24 cellular contexts compared by ENCODE assay signal in the genomic region with DNA sequence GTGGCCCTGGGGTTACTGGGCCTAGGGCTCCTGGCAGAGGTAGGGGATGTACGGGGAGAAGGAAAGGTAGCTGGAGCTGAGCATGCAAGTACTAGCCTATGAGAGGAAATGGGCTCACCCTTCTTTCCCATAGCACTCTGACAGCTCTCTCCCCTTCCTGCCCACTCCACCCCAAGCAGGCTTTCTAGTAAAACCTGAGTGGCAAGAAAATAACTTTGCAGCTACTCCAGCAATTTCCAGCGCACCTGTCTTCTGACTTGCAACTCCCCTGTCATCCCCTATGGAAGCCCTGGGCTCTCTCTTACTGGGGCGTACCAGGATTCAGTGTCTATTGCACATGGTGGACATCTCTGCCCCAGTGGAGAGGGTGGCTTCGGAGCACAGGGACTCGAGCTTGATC. TPM values are rescaled to one million over a fixed set of nuclear protein-coding genes. Genes with fewer than 3 reads are reported as not detected.
DNase-seq lines count a peak whose midpoint lies in the region; ATAC-seq, FAIRE-seq and TF ChIP-seq lines count a peak whose summit lies in the region.
"Had no signal": no experiment of that assay in that cellular context is flagged by ENCODE, and none has a peak within 500 bp of the region (broad histone marks: within the 10 kb centered on the region; RNA-seq: fewer than 3 reads in every experiment).

No MANE protein-coding gene starts in this region.

- WGBS in esophagus, 2 donors: 68 to 77% methylated on average over 5 of the region's 5 CpGs

- DNase-seq in PC-3 (peak; percentile 37), keratinocyte (ENCODE audit: low read depth, low spot score) (no peak), MV-4-11 (lab: John Stamatoyannopoulos, UW) (no peak), H7 (no peak)
- no peak for DNase-seq in stimulated activated CD4-positive, alpha-beta T cell treated with anti-CD3 and anti-CD28 coated beads, Interleukin-1b, Interleukin-23, amount 100 ng/mL, for 48 hours
- DNase-seq: ACHN; BE2C; C1 segment of cervical spinal cord; CD4-positive, CD25-positive, alpha-beta regulatory T cell; CD8-positive, alpha-beta memory T cell; COR-L47; DMS 273 treated with DMSO at 0.1 percent for 48 hours; DMS53; DND-41; EL; HCEC 1CT had no signal

- H3K9me3 ChIP-seq in PC-3 (ENCODE audit: low read length) (no peaks in the 10 kb centered on the region), esophagus (ENCODE audit: control insufficient read depth in 2 of 2, insufficient read depth in 1 of 2, low read depth in 1 of 2, low read length in 1 of 2) (no peaks in the 10 kb centered on the region), keratinocyte (ENCODE audit: control insufficient read depth, low read depth, low read length) (no peaks in the 10 kb centered on the region)
- H3K9me3 ChIP-seq: BE2C had no signal

- CTCF ChIA-PET in PC-3 (lab: Charles Lee): no interaction called here

- H3K9me1 ChIP-seq in keratinocyte (ENCODE audit: control insufficient read depth, extremely low read depth, insufficient read depth, low read length): no peaks in the 10 kb centered on the region

- intact Hi-C loops in PC-3 (cut with micrococcal nuclease): no loop called here

- H3K4me2 ChIP-seq in PC-3 (ENCODE audit: low read length) (no peak overlapping the region), keratinocyte (ENCODE audit: control insufficient read depth, extremely low read depth, insufficient read depth, low read depth, low read length) (peak overlapping the region; percentile 18)

- no peaks in the 10 kb centered on the region for H3F3A ChIP-seq in PC-3 (ENCODE audit: low read length, unreplicated experiment)

- POLR2A ChIA-PET in PC-3 (lab: Charles Lee; ENCODE audit: unreplicated experiment): no interaction called here

- H4K20me1 ChIP-seq in PC-3 (ENCODE audit: low read length): no peaks in the 10 kb centered on the region
- H4K20me1 ChIP-seq in keratinocyte (ENCODE audit: control insufficient read depth, extremely low read depth, insufficient read depth, low read length): no peaks in the 10 kb centered on the region

- H3K4me3 ChIP-seq in PC-3 (ENCODE audit: low read length) (no peak overlapping the region), esophagus (ENCODE audit: low read depth in 1 of 2, low read length in 2 of 2) (no peak overlapping the region), keratinocyte (ENCODE audit: control insufficient read depth in 2 of 3, extremely low read depth in 1 of 3, insufficient read depth in 2 of 3, low read depth in 1 of 3, low read length in 3 of 3) (no peak overlapping the region), H7 (ENCODE audit: insufficient read depth, low read depth, low read length) (no peak overlapping the region)
- H3K4me3 ChIP-seq: GM12878 had no signal

- H3K27ac ChIP-seq in PC-3 (ENCODE audit: low read length): no peak overlapping the region
- H3K27ac ChIP-seq in esophagus (ENCODE audit: low read depth in 2 of 2, low read length in 1 of 2): peak overlapping the region; percentile 65 to 88
- H3K27ac ChIP-seq in keratinocyte (ENCODE audit: control insufficient read depth, insufficient read depth, low read length): no peak overlapping the region

- H2AFZ ChIP-seq in PC-3 (ENCODE audit: low read length) (no peak overlapping the region), keratinocyte (ENCODE audit: control insufficient read depth, low read length) (peak overlapping the region; percentile 61)

- H3K27me3 ChIP-seq in PC-3 (ENCODE audit: low read length) (peaks cover 33% of the 10 kb centered on the region), esophagus (ENCODE audit: control insufficient read depth in 1 of 2, insufficient read depth in 2 of 2, low read length in 2 of 2) (no peaks in the 10 kb centered on the region), keratinocyte (ENCODE audit: control insufficient read depth, extremely low read depth, insufficient read depth, low read length) (no peaks in the 10 kb centered on the region), H7 (ENCODE audit: control insufficient read depth, insufficient read depth, low read length) (no peaks in the 10 kb centered on the region)

- peak; percentile 67 for FAIRE-seq in keratinocyte (lab: Jason Lieb, UNC)
- FAIRE-seq: A204.1, GM12878, GM19239, H1 had no signal

- no peak for TF ChIP-seq CTCF in PC-3 (conservative IDR thresholded peaks at IDR 0.05; ENCODE audit: low read depth, low read length)
- no peak for TF ChIP-seq CTCF in keratinocyte (optimal IDR thresholded peaks at IDR 0.05 in 1 of 3, IDR thresholded peaks at IDR 0.05 in 1 of 3, conservative IDR thresholded peaks at IDR 0.05 in 1 of 3; ENCODE audit: extremely low read depth in 1 of 3, insufficient read depth in 2 of 3, low read length in 3 of 3)

- ATAC-seq in PC-3 (no peak), GM18867 (IDR thresholded peaks at IDR 0.05; ENCODE audit: unreplicated experiment) (no peak)
- ATAC-seq: GM12878 had no signal

- dilution Hi-C loops in keratinocyte (cut with MboI; ENCODE audit: extremely low pct_ligation_motif_present, low sequenced_read_pairs): no loop called here

- H3K79me2 ChIP-seq in PC-3 (ENCODE audit: low read length): no peaks in the 10 kb centered on the region
- H3K79me2 ChIP-seq in keratinocyte (ENCODE audit: control insufficient read depth, insufficient read depth, low read length): no peaks in the 10 kb centered on the region

- H3K36me3 ChIP-seq in PC-3 (ENCODE audit: low read depth, low read length) (no peaks in the 10 kb centered on the region), esophagus (ENCODE audit: control insufficient read depth in 2 of 2, insufficient read depth in 2 of 2, low read length in 1 of 2) (no peaks in the 10 kb centered on the region), keratinocyte (ENCODE audit: control insufficient read depth in 2 of 2, extremely low read depth in 1 of 2, insufficient read depth in 2 of 2, low read length in 2 of 2) (no peaks in the 10 kb centered on the region), H7 (replicated peaks; ENCODE audit: control insufficient read depth, insufficient read depth, low read length) (no peaks in the 10 kb centered on the region)
- H3K36me3 ChIP-seq: BE2C had no signal

- no TSS peak for BruUV-seq in PC-3 (replicated peaks; lab: Mats Ljungman, UMichigan)

- H3K4me1 ChIP-seq in PC-3 (ENCODE audit: insufficient read depth, low read length): peaks cover 13% of the 10 kb centered on the region
- H3K4me1 ChIP-seq in esophagus (ENCODE audit: control insufficient read depth in 2 of 2, insufficient read depth in 2 of 2, low read length in 1 of 2): peaks cover 4 to 10% of the 10 kb centered on the region in 2 donors
- H3K4me1 ChIP-seq in keratinocyte (ENCODE audit: control insufficient read depth, extremely low read depth, insufficient read depth, low read length): peaks cover 31% of the 10 kb centered on the region
- H3K4me1 ChIP-seq: BE2C had no signal

- no peaks in the 10 kb centered on the region for H3K9me2 ChIP-seq in PC-3 (replicated peaks; ENCODE audit: low read length)

- no peak overlapping the region for H3K9ac ChIP-seq in PC-3 (ENCODE audit: low read length)
- H3K9ac ChIP-seq in keratinocyte (ENCODE audit: control insufficient read depth, extremely low read depth, insufficient read depth, low read length): no peak overlapping the region

RNA-seq across cellular contexts. Expression of a gene that starts 6.7 kb away (rescaled TPM):
- 0.55 and 1.0 TPM in 2 replicates for total RNA-seq in PC-3 (2014; rRNA removed)
- polyA plus RNA-seq in esophagus (100 to 1,000 TPM; 161 to 344 TPM), keratinocyte (61.1 to 231 TPM (median 89.2 TPM) in 3 replicates)
- 859 TPM for polyA plus RNA-seq in keratinocyte (2011; ENCODE audit: low read depth)
- 80.8 and 93.6 TPM in 2 replicates for polyA plus RNA-seq in keratinocyte (2011; cell fraction: cytosol; rRNA removed)
- 168 and 195 TPM in 2 replicates for polyA plus RNA-seq in keratinocyte (2011; cell fraction: nucleus; rRNA removed)
- polyA plus RNA-seq in keratinocyte (2012; ENCODE audit: low replicate concordance): 60.7 and 434 TPM in 2 replicates
- 29.0 to 64.7 TPM (median 34.8 TPM) in 3 replicates for polyA minus RNA-seq in keratinocyte
- 53.3 TPM for polyA minus RNA-seq in keratinocyte (2011; cell fraction: cytosol; rRNA and poly(A)+ RNA removed)
- polyA minus RNA-seq in keratinocyte (2011; cell fraction: nucleus; rRNA and poly(A)+ RNA removed): 47.8 and 54.5 TPM in 2 replicates
- total RNA-seq in H7 (2014; rRNA removed; shearing (Covaris generic)): not detected in 2 replicates
- total RNA-seq: CD4-positive, CD25-positive, alpha-beta regulatory T cell; CD8-positive, alpha-beta memory T cell; G401; H1 had no signal
- polyA plus RNA-seq: CD4-positive, CD25-positive, alpha-beta regulatory T cell; CD8-positive, alpha-beta memory T cell; H1 had no signal

RNA-seq across cellular contexts. Expression of a gene that starts 23.5 kb away (rescaled TPM):
- total RNA-seq in PC-3 (2014; rRNA removed): not detected in 2 replicates
- not detected for polyA plus RNA-seq in esophagus
- 0.08 to 0.53 TPM in 2 of 3 replicates, not detected in the other for polyA plus RNA-seq in keratinocyte
- not detected for polyA plus RNA-seq in keratinocyte (2011; ENCODE audit: low read depth)
- polyA plus RNA-seq in keratinocyte (2011; cell fraction: cytosol; rRNA removed): 0.39 TPM in 1 of 2 replicates, not detected in the other
- polyA plus RNA-seq in keratinocyte (2011; cell fraction: nucleus; rRNA removed): not detected in 2 replicates
- not detected in 2 replicates for polyA plus RNA-seq in keratinocyte (2012; ENCODE audit: low replicate concordance)
- polyA minus RNA-seq in keratinocyte: not detected in 3 replicates
- not detected for polyA minus RNA-seq in keratinocyte (2011; cell fraction: cytosol; rRNA and poly(A)+ RNA removed)
- polyA minus RNA-seq in keratinocyte (2011; cell fraction: nucleus; rRNA and poly(A)+ RNA removed): not detected in 2 replicates
- not detected in 2 replicates for total RNA-seq in H7 (2014; rRNA removed; shearing (Covaris generic))
- total RNA-seq: CD4-positive, CD25-positive, alpha-beta regulatory T cell; CD8-positive, alpha-beta memory T cell; G401; GM12878; H1; HT1080 had no signal
- polyA plus RNA-seq: CD4-positive, CD25-positive, alpha-beta regulatory T cell; CD8-positive, alpha-beta memory T cell; H1 had no signal

RNA-seq across cellular contexts. Expression of a gene that starts 41.8 kb away (rescaled TPM):
- not detected in 2 replicates for total RNA-seq in PC-3 (2014; rRNA removed)
- polyA plus RNA-seq in esophagus (not detected), keratinocyte (not detected in 3 replicates)
- polyA plus RNA-seq in keratinocyte (2011; ENCODE audit: low read depth): not detected
- not detected in 2 replicates for polyA plus RNA-seq in keratinocyte (2011; cell fraction: cytosol; rRNA removed)
- not detected in 2 replicates for polyA plus RNA-seq in keratinocyte (2011; cell fraction: nucleus; rRNA removed)
- polyA plus RNA-seq in keratinocyte (2012; ENCODE audit: low replicate concordance): not detected in 2 replicates
- polyA minus RNA-seq in keratinocyte: not detected in 3 replicates
- not detected for polyA minus RNA-seq in keratinocyte (2011; cell fraction: cytosol; rRNA and poly(A)+ RNA removed)
- not detected in 2 replicates for polyA minus RNA-seq in keratinocyte (2011; cell fraction: nucleus; rRNA and poly(A)+ RNA removed)
- total RNA-seq in H7 (2014; rRNA removed; shearing (Covaris generic)): not detected in 2 replicates
- total RNA-seq: CD4-positive, CD25-positive, alpha-beta regulatory T cell; CD8-positive, alpha-beta memory T cell; G401; GM12878; H1; HT1080 had no signal
- polyA plus RNA-seq: CD4-positive, CD25-positive, alpha-beta regulatory T cell; CD8-positive, alpha-beta memory T cell; GM12878; H1 had no signal

RNA-seq across cellular contexts. Expression of a gene that starts 45.4 kb away (rescaled TPM):
- total RNA-seq in PC-3 (2014; rRNA removed): not detected in 2 replicates
- polyA plus RNA-seq in esophagus (1 to 10 TPM; 1.1 to 4.2 TPM), keratinocyte (0.12 to 0.35 TPM (median 0.30 TPM) in 3 replicates)
- 10.2 TPM for polyA plus RNA-seq in keratinocyte (2011; ENCODE audit: low read depth)
- polyA plus RNA-seq in keratinocyte (2011; cell fraction: cytosol; rRNA removed): 0.13 TPM in 1 of 2 replicates, not detected in the other
- 0.53 and 1.7 TPM in 2 replicates for polyA plus RNA-seq in keratinocyte (2011; cell fraction: nucleus; rRNA removed)
- polyA plus RNA-seq in keratinocyte (2012; ENCODE audit: low replicate concordance): 1.2 and 34.0 TPM in 2 replicates
- polyA minus RNA-seq in keratinocyte: not detected in 3 replicates
- polyA minus RNA-seq in keratinocyte (2011; cell fraction: cytosol; rRNA and poly(A)+ RNA removed): not detected
- not detected in 2 replicates for polyA minus RNA-seq in keratinocyte (2011; cell fraction: nucleus; rRNA and poly(A)+ RNA removed)
- not detected in 2 replicates for total RNA-seq in H7 (2014; rRNA removed; shearing (Covaris generic))
- total RNA-seq: CD4-positive, CD25-positive, alpha-beta regulatory T cell; CD8-positive, alpha-beta memory T cell; G401; GM12878; H1; HT1080 had no signal
- polyA plus RNA-seq: CD4-positive, CD25-positive, alpha-beta regulatory T cell; CD8-positive, alpha-beta memory T cell; GM12878; H1 had no signal

RNA-seq across cellular contexts. Expression of a gene that starts 59.0 kb away (rescaled TPM):
- total RNA-seq in PC-3 (2014; rRNA removed): not detected in 2 replicates
- not detected for polyA plus RNA-seq in esophagus
- 0.32 to 1.2 TPM (median 0.60 TPM) in 3 replicates for polyA plus RNA-seq in keratinocyte
- polyA plus RNA-seq in keratinocyte (2011; ENCODE audit: low read depth): 41.7 TPM
- 1.1 and 2.2 TPM in 2 replicates for polyA plus RNA-seq in keratinocyte (2011; cell fraction: cytosol; rRNA removed)
- polyA plus RNA-seq in keratinocyte (2011; cell fraction: nucleus; rRNA removed): 0.71 and 2.1 TPM in 2 replicates
- polyA plus RNA-seq in keratinocyte (2012; ENCODE audit: low replicate concordance): 1.2 and 216 TPM in 2 replicates
- polyA minus RNA-seq in keratinocyte: 2.6 TPM in 1 of 3 replicates, not detected in the others
- not detected for polyA minus RNA-seq in keratinocyte (2011; cell fraction: cytosol; rRNA and poly(A)+ RNA removed)
- 1.2 TPM in 1 of 2 replicates, not detected in the other for polyA minus RNA-seq in keratinocyte (2011; cell fraction: nucleus; rRNA and poly(A)+ RNA removed)
- not detected in 2 replicates for total RNA-seq in H7 (2014; rRNA removed; shearing (Covaris generic))
- total RNA-seq: CD4-positive, CD25-positive, alpha-beta regulatory T cell; CD8-positive, alpha-beta memory T cell; G401; H1; HT1080 had no signal
- polyA plus RNA-seq: CD4-positive, CD25-positive, alpha-beta regulatory T cell; CD8-positive, alpha-beta memory T cell; GM12878; H1 had no signal

Comparison
In these comparisons a context has a peak if more than half of its experiments do, and no peak if none do; other contexts are left out.
1. H3K27ac ChIP-seq: peak in esophagus (2 of 2); none in PC-3 (single experiment) and keratinocyte (single experiment).